8 cellular contexts compared by ENCODE assay signal in the genomic region with DNA sequence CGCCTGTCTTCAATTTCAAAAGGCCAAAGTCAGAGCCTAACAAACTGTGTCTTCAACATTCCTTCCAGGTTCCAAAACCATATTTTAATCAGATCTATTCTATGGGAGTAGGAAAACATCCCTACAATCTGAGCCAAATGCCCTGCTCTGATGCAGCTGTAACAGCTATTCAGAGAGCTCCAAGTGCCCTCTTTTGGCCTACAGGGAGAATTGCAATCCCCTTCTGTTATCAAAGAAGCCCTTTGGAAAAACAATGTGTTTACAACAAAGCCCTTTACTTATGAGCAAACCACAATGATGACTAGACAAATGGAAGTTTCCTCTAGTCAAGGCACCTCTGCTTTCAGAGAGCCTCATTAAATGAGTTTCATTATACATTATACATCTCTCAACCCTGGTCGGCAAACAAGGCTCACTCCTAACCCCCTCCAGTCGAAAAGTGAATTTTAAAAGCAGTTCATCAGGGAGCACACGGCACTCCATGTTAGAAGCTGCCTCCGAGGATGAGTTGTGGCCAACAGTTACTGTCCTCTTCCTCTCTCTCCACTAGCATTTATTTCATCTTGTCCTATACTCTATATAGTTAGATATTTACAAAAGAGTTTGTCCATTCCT. TPM values are rescaled to one million over a fixed set of nuclear protein-coding genes. Genes with fewer than 3 reads are reported as not detected.
DNase-seq lines count a peak whose midpoint lies in the region; ATAC-seq and TF ChIP-seq lines count a peak whose summit lies in the region.

No MANE protein-coding gene starts in this region.

- H3K4me3 ChIP-seq in WI38 (ENCODE audit: low read depth, low read length) (no peak overlapping the region), right cardiac atrium (ENCODE audit: low read length) (no peak overlapping the region)

- DNase-seq in AG09319 (ENCODE audit: extremely low read depth, low read depth), result peak; percentile 22
- DNase-seq in GM13977 (ENCODE audit: low spot score), result peak; percentile 5
- DNase-seq in NCI-H1048 (lab: John Stamatoyannopoulos, UW), result peak; percentile 47
- DNase-seq in right cardiac atrium, result no peak
- no peak for DNase-seq in stimulated activated naive B cell treated with anti-CD40 and anti-IgM and Interleukin-4, amounts not matched to agents 10 μg/mL and 1 μg/mL and 100 μg/mL, for 72 hours

- H3K27me3 ChIP-seq in right cardiac atrium (ENCODE audit: control insufficient read depth, insufficient read depth), result no peaks in the 10 kb centered on the region

- TF ChIP-seq CTCF in AG09319 (IDR thresholded peaks at IDR 0.05; ENCODE audit: low read depth, low read length) (peak; percentile 89), GM13977 (IDR thresholded peaks at IDR 0.05; ENCODE audit: extremely low read depth, insufficient read depth, missing control alignments) (peak; percentile 77), WI38 (IDR thresholded peaks at IDR 0.05; ENCODE audit: low read depth, low read length) (peak; percentile 85)

- H3K27me3 Mint-ChIP-seq in stimulated activated naive B cell treated with anti-CD40 and anti-IgM and Interleukin-4, amounts not matched to agents 10 μg/mL and 1 μg/mL and 100 μg/mL, for 72 hours, result peaks cover 5 to 16% of the 10 kb centered on the region in 2 donors

- peak; percentile 52 to 57 for ATAC-seq in right cardiac atrium
- peak; percentile 41 to 47 for ATAC-seq in stimulated activated naive B cell treated with anti-CD40 and anti-IgM and Interleukin-4, amounts not matched to agents 10 μg/mL and 1 μg/mL and 100 μg/mL, for 72 hours (replicated peaks)
- no peak for ATAC-seq in GM18520 (IDR thresholded peaks at IDR 0.05; ENCODE audit: unreplicated experiment)
- no peak for ATAC-seq in GM21529 (IDR thresholded peaks at IDR 0.05; ENCODE audit: unreplicated experiment)

- in situ Hi-C loops in GM13977 (cut with MboI; ENCODE audit: low pct_unique_long_range_greater_than_20kb, low sequenced_read_pairs, unreplicated experiment), result loop anchor here (25.0 kb wide), 2 partner anchors 1005 to 1380 kb away; no protein-coding TSS in a partner anchor

- H3K4me1 ChIP-seq in right cardiac atrium (ENCODE audit: control insufficient read depth, insufficient read depth, low read length), result no peaks in the 10 kb centered on the region

- H3K27ac Mint-ChIP-seq in stimulated activated naive B cell treated with anti-CD40 and anti-IgM and Interleukin-4, amounts not matched to agents 10 μg/mL and 1 μg/mL and 100 μg/mL, for 72 hours, result no peak overlapping the region

- no peaks in the 10 kb centered on the region for H3K9me3 ChIP-seq in right cardiac atrium (ENCODE audit: control insufficient read depth, low read length)

- 42% methylated on average over 5 of the region's 5 CpGs for WGBS in right cardiac atrium

- H3K36me3 Mint-ChIP-seq in stimulated activated naive B cell treated with anti-CD40 and anti-IgM and Interleukin-4, amounts not matched to agents 10 μg/mL and 1 μg/mL and 100 μg/mL, for 72 hours, result no peaks in the 10 kb centered on the region

- no peaks in the 10 kb centered on the region for H3K4me1 Mint-ChIP-seq in stimulated activated naive B cell treated with anti-CD40 and anti-IgM and Interleukin-4, amounts not matched to agents 10 μg/mL and 1 μg/mL and 100 μg/mL, for 72 hours

- no peak overlapping the region for H3K27ac ChIP-seq in right cardiac atrium (ENCODE audit: low read length)

- H3K9me3 Mint-ChIP-seq in stimulated activated naive B cell treated with anti-CD40 and anti-IgM and Interleukin-4, amounts not matched to agents 10 μg/mL and 1 μg/mL and 100 μg/mL, for 72 hours, result no peaks in the 10 kb centered on the region

- no peak overlapping the region for H3K4me3 Mint-ChIP-seq in stimulated activated naive B cell treated with anti-CD40 and anti-IgM and Interleukin-4, amounts not matched to agents 10 μg/mL and 1 μg/mL and 100 μg/mL, for 72 hours

- intact Hi-C loops in right cardiac atrium (cut with DNase I), result no loop called here

RNA-seq across cellular contexts. Expression of gene TMCO5A, which starts 42.6 kb away (rescaled TPM):
- total RNA-seq in right cardiac atrium, result not detected
- not detected for polyA plus RNA-seq in right cardiac atrium

Comparison
In these comparisons a context has a peak if more than half of its experiments do, and no peak if none do; other contexts are left out.
1. DNase-seq: peak in AG09319 (single experiment), GM13977 (single experiment) and NCI-H1048 (single experiment); none in right cardiac atrium (0 of 3) and stimulated activated naive B cell treated with anti-CD40 and anti-IgM and Interleukin-4, amounts not matched to agents 10 μg/mL and 1 μg/mL and 100 μg/mL, for 72 hours (single experiment).
2. ATAC-seq: peak in right cardiac atrium (2 of 2) and stimulated activated naive B cell treated with anti-CD40 and anti-IgM and Interleukin-4, amounts not matched to agents 10 μg/mL and 1 μg/mL and 100 μg/mL, for 72 hours (2 of 2); none in GM18520 (single experiment) and GM21529 (single experiment).
3. Peak in every context shown above with its lines, with median percentiles within 50 percentile points of each other: CTCF ChIP-seq.